ENCODE assay signal across 10 cellular contexts in genomic region chr11:32823627-32824026, GRCh38. TPM values are rescaled to one million over a fixed set of nuclear protein-coding genes. Genes with fewer than 3 reads are reported as not detected.
"Had no signal": no experiment of that assay in that cellular context is flagged by ENCODE, and none has a peak within 500 bp of the region (broad histone marks: within the 10 kb centered on the region; RNA-seq: fewer than 3 reads in every experiment).

No MANE protein-coding gene starts in this region.

RNA-seq across cellular contexts. Expression of gene PRRG4, which starts 6.1 kb away (rescaled TPM):
- total RNA-seq: IMR-90 had no signal
- polyA plus RNA-seq: IMR-90 had no signal

RNA-seq across cellular contexts. Expression of gene CCDC73, which starts 29.2 kb away (rescaled TPM):
- total RNA-seq: HT1080; IMR-90; M059J; PC-9; Peyer's patch; Right ventricle myocardium superior; RPMI7951; SK-MEL-5; T-helper 1 cell treated with Interleukin-12 subunit alpha and Interleukin-12 subunit beta and Interleukin-4 antibody, amounts not matched to agents 30 ng/mL and 1 ng/mL, for 36 hours had no signal
- polyA plus RNA-seq: IMR-90, SK-N-SH had no signal
